Comparison of ENCODE assay signal across 10 cellular contexts in genomic region chr15:80010131-80010673, GRCh38. TPM values are rescaled to one million over a fixed set of nuclear protein-coding genes. Genes with fewer than 3 reads are reported as not detected.
DNase-seq lines count a peak whose midpoint lies in the region; ATAC-seq, FAIRE-seq and TF ChIP-seq lines count a peak whose summit lies in the region.
"Had no signal": no experiment of that assay in that cellular context is flagged by ENCODE, and none has a peak within 500 bp of the region (broad histone marks: within the 10 kb centered on the region; RNA-seq: fewer than 3 reads in every experiment).

No MANE protein-coding gene starts in this region.

- TF ChIP-seq EP300 in Ishikawa (IDR thresholded peaks at IDR 0.05; ENCODE audit: borderline replicate concordance): no peak

- H3K27me3 Mint-ChIP-seq in mesothelial cell of epicardium (ENCODE audit: low read depth): no peaks in the 10 kb centered on the region

- no peak for TF ChIP-seq CTCF in osteoblast (IDR thresholded peaks at IDR 0.05; ENCODE audit: extremely low read depth, low read depth, low read length)
- TF ChIP-seq CTCF in mesothelial cell of epicardium (IDR thresholded peaks at IDR 0.05; ENCODE audit: unreplicated experiment): no peak

- H3K27ac ChIP-seq in osteoblast (ENCODE audit: low read depth, low read length): peak overlapping the region; percentile 47

- peak; percentile 37 for DNase-seq in NCI-H2029 treated with DMSO at 0.1 percent for 48 hours (lab: John Stamatoyannopoulos, UW)
- DNase-seq in NCI-H2029 (lab: John Stamatoyannopoulos, UW): no peak
- peak; percentile 67 for DNase-seq in osteoblast (ENCODE audit: insufficient read length, low spot score, missing footprints)
- DNase-seq in HTR-8/SVneo (ENCODE audit: insufficient read length, low spot score): no peak
- DNase-seq in mesothelial cell of epicardium (ENCODE audit: low spot score in 2 of 2, unreplicated experiment in 2 of 2): no peak
- no peak for DNase-seq in retina
- DNase-seq: caudate nucleus had no signal

- H3K4me1 Mint-ChIP-seq in mesothelial cell of epicardium: peaks cover 4% of the 10 kb centered on the region

- no peak overlapping the region for H3K4me3 Mint-ChIP-seq in mesothelial cell of epicardium

- no peaks in the 10 kb centered on the region for H3K9me3 ChIP-seq in osteoblast (ENCODE audit: low read depth, low read length)

- H3K9me3 Mint-ChIP-seq in mesothelial cell of epicardium: peaks cover 10% of the 10 kb centered on the region

- no peaks in the 10 kb centered on the region for H3K36me3 ChIP-seq in osteoblast (ENCODE audit: insufficient read depth, low read length)

- no peak overlapping the region for H2AFZ ChIP-seq in osteoblast (ENCODE audit: low read length)

- no peak for FAIRE-seq in HTR-8/SVneo (lab: Jason Lieb, UNC)
- FAIRE-seq: A204.1 had no signal

- H3K4me2 ChIP-seq in osteoblast (ENCODE audit: insufficient read depth, low read length): peak overlapping the region; percentile 4

- H3K36me3 Mint-ChIP-seq in mesothelial cell of epicardium: no peaks in the 10 kb centered on the region

- no peak for TF ChIP-seq RAD21 in Ishikawa (IDR thresholded peaks at IDR 0.05; ENCODE audit: low read depth)

- peak; percentile 55 for ATAC-seq in SK-N-SH treated with all-trans-retinoic acid at 6 μM for 48 hours

- no peak overlapping the region for H3K27ac Mint-ChIP-seq in mesothelial cell of epicardium

- peaks cover 9% of the 10 kb centered on the region for H3K4me1 ChIP-seq in osteoblast (ENCODE audit: insufficient read depth, low read length)

- H3K27me3 ChIP-seq in osteoblast (ENCODE audit: insufficient read depth, low read length): no peaks in the 10 kb centered on the region

- H4K20me1 ChIP-seq in osteoblast (ENCODE audit: insufficient read depth, low read length): no peaks in the 10 kb centered on the region

- no peaks in the 10 kb centered on the region for H3K79me2 ChIP-seq in osteoblast (ENCODE audit: insufficient read depth, low read length)

- H3K4me3 ChIP-seq in osteoblast (ENCODE audit: insufficient read depth, low read length): no peak overlapping the region

TF ChIP-seq in Ishikawa, 13 proteins besides CTCF, POLR2A, EP300 and RAD21:
- TF ChIP-seq CEBPB (IDR thresholded peaks at IDR 0.05): no peak
- TF ChIP-seq NFIC (IDR thresholded peaks at IDR 0.05): peak; percentile 50; the same call in 1 of the 2 replicates

TF ChIP-seq in SK-N-SH treated with all-trans-retinoic acid at 6 μM for 48 hours, 23 proteins besides CTCF, POLR2A, EP300 and RAD21:
- TF ChIP-seq PPARA (CRISPR knock-in tag; IDR thresholded peaks at IDR 0.05; ENCODE audit: borderline replicate concordance) (no peak), TOX (CRISPR knock-in tag; IDR thresholded peaks at IDR 0.05; ENCODE audit: borderline replicate concordance) (no peak), ZC3H10 (CRISPR knock-in tag; IDR thresholded peaks at IDR 0.05) (no peak), GLIS3 (CRISPR knock-in tag; IDR thresholded peaks at IDR 0.05) (no peak), CREB5 (CRISPR knock-in tag; IDR thresholded peaks at IDR 0.05; ENCODE audit: low read depth) (no peak), SNAI2 (CRISPR knock-in tag; IDR thresholded peaks at IDR 0.05) (no peak), RARB (CRISPR knock-in tag; IDR thresholded peaks at IDR 0.05) (no peak)

RNA-seq across cellular contexts. Expression of gene BCL2A1, which starts 39.2 kb away (rescaled TPM):
- 0.29 TPM in 1 of 2 replicates, not detected in the other for total RNA-seq in osteoblast
- total RNA-seq in mesothelial cell of epicardium: 0.23 to 0.71 TPM (median 0.49 TPM) in 3 replicates

RNA-seq across cellular contexts. Expression of gene ZFAND6, which starts 49.3 kb away (rescaled TPM):
- total RNA-seq in osteoblast (109 and 112 TPM in 2 replicates), mesothelial cell of epicardium (80.4 to 88.8 TPM (median 85.2 TPM) in 3 replicates)

Comparison
In these comparisons a context has a peak if more than half of its experiments do, and no peak if none do; other contexts are left out.
1. DNase-seq: peak in NCI-H2029 treated with DMSO at 0.1 percent for 48 hours (single experiment) and osteoblast (single experiment); none in NCI-H2029 (single experiment), HTR-8/SVneo (single experiment), mesothelial cell of epicardium (0 of 2) and retina (single experiment).